8 cellular contexts compared by ENCODE assay signal in the genomic region with DNA sequence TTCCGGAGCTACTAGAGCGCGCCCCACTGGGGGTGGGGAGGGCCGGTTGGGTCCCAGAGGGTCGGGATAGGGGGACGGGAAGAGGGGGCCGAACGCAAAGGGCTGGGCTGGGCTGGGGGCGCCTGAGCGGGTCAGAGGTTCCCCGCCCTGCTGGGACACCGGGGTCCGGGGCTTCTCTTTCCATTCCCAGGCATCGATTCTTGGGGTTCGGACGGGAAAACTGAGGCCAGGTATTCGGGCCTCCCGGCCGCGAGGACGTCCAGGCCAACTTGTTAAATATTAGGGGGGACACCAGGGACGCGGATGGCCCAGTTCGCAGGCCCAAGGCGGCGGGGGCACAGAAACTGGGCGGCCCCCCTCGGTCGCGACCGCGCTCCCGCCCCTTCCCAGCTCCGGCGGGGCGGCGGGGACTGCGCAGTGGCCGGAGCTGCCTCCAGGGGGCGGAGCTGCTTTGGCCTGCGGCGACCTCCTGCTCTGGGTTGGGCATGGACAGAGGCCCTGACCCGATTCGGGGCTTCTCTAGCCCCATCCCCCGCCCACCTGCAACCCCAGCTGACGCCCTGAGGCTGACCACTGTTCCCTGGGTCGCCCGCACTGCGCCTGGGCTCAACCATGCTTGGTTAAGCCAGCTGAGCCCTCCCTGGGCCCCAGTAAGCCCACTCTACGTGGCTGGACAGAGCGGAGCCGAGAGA. TPM values are rescaled to one million over a fixed set of nuclear protein-coding genes. Genes with fewer than 3 reads are reported as not detected.
DNase-seq lines count a peak whose midpoint lies in the region; ATAC-seq and TF ChIP-seq lines count a peak whose summit lies in the region.

No MANE protein-coding gene starts in this region.

- DNase-seq in CMK (ENCODE audit: low read depth) (peak; percentile 86), ecto neural progenitor cell (ENCODE audit: low spot score) (peak; percentile 90), lower leg skin (ENCODE audit: low spot score in 2 of 2) (peak in 1 of 2 donors; percentile 95)
- DNase-seq in activated CD4-positive, CD25-positive, alpha-beta regulatory T cell (lab: John Stamatoyannopoulos, UW): peak; percentile 32 to 54 (median 40)
- DNase-seq in stimulated activated CD8-positive, alpha-beta memory T cell treated with anti-CD3 and anti-CD28 coated beads, Interleukin-2, amount 100 ng/mL, for 48 hours (ENCODE audit: low read depth in 2 of 2): peak; percentile 59 to 62

- TF ChIP-seq POLR2A in lower leg skin (IDR thresholded peaks at IDR 0.05): no peak

- peaks cover 8% of the 10 kb centered on the region; the same call in 1 of the 2 replicates for H3K36me3 ChIP-seq in KOPT-K1 (ENCODE audit: insufficient read depth, low read length)

- intact Hi-C loops in lower leg skin (cut with DNase I; ENCODE audit: low total_unique reads): no loop called here

- ATAC-seq in GM19463 (IDR thresholded peaks at IDR 0.05; ENCODE audit: unreplicated experiment) (peak; percentile 29), GM18909 (IDR thresholded peaks at IDR 0.05; ENCODE audit: poor library complexity, unreplicated experiment) (no peak)

- whole genome bisulfite sequencing in lower leg skin, 2 donors: 3 to 4% methylated on average over 26 to 51 of the region's 52 CpGs

- no peaks in the 10 kb centered on the region for H3K9me3 ChIP-seq in KOPT-K1 (ENCODE audit: insufficient read depth, low read length, poor library complexity, severe bottlenecking)

- peak overlapping the region; percentile 90 for H3K27ac ChIP-seq in KOPT-K1 (ENCODE audit: low read depth, low read length, poor library complexity, severe bottlenecking)

- TF ChIP-seq CTCF in lower leg skin (IDR thresholded peaks at IDR 0.05): peak in 1 of 3 donors; percentile 30

- peak overlapping the region; percentile 46 for H3K4me3 ChIP-seq in lower leg skin (ENCODE audit: low read depth, poor library complexity, severe bottlenecking)

RNA-seq across cellular contexts. Expression of a gene that starts 1.2 kb away (rescaled TPM):
- 10 to 100 TPM in 3 of 4 donors, 1 to 10 TPM in 1; 9.0 to 16.2 (median 13.5) TPM for total RNA-seq in lower leg skin

RNA-seq across cellular contexts. Expression of a gene that starts 16.3 kb away (rescaled TPM):
- total RNA-seq in lower leg skin: 10 to 100 TPM; 32.9 to 51.1 (median 41.2) TPM

RNA-seq across cellular contexts. Expression of a gene that starts 20.7 kb away (rescaled TPM):
- 100 to 1,000 TPM; 154 to 201 (median 186) TPM for total RNA-seq in lower leg skin

RNA-seq across cellular contexts. Expression of a gene that starts 40.6 kb away (rescaled TPM):
- 10 to 100 TPM; 20.1 to 27.3 (median 25.7) TPM for total RNA-seq in lower leg skin

RNA-seq across cellular contexts. Expression of a gene that starts 40.6 kb away (rescaled TPM):
- total RNA-seq in lower leg skin: 100 to 1,000 TPM; 108 to 119 (median 113) TPM
